Comparison of ENCODE assay signal across 8 cellular contexts in genomic region chr7:139915864-139916716, GRCh38.
DNase-seq lines count a peak whose midpoint lies in the region; ATAC-seq and TF ChIP-seq lines count a peak whose summit lies in the region.

No MANE protein-coding gene starts in this region.

- no peaks in the 10 kb centered on the region for H3K9me3 ChIP-seq in Peyer's patch
- H3K9me3 ChIP-seq in right atrium auricular region: no peaks in the 10 kb centered on the region

- TF ChIP-seq POLR2A in Peyer's patch (IDR thresholded peaks at IDR 0.05): no peak

- no peaks in the 10 kb centered on the region for H3K27me3 ChIP-seq in Peyer's patch
- H3K27me3 ChIP-seq in right atrium auricular region: no peaks in the 10 kb centered on the region

- H3K36me3 ChIP-seq in Peyer's patch (no peaks in the 10 kb centered on the region), right atrium auricular region (no peaks in the 10 kb centered on the region)

- peak; percentile 91 for ATAC-seq in GM18909 (IDR thresholded peaks at IDR 0.05; ENCODE audit: poor library complexity, unreplicated experiment)
- ATAC-seq in HG03064 (IDR thresholded peaks at IDR 0.05; ENCODE audit: low read depth, unreplicated experiment): peak; percentile 90

- TF ChIP-seq CTCF in Peyer's patch (IDR thresholded peaks at IDR 0.05) (no peak), right atrium auricular region (IDR thresholded peaks at IDR 0.05) (no peak)

- peak overlapping the region; percentile 36 to 81 (median 51) for H3K27ac ChIP-seq in Peyer's patch
- peak overlapping the region; percentile 71 to 77 for H3K27ac ChIP-seq in right atrium auricular region

- DNase-seq in Peyer's patch (peak in 2 of 3 donors; percentile 60 to 72), right atrium auricular region (ENCODE audit: low spot score) (peak; percentile 69), NCI-H1092 (lab: John Stamatoyannopoulos, UW) (no peak), NCI-H82 (lab: John Stamatoyannopoulos, UW) (no peak)
- peak; percentile 34 for DNase-seq in activated effector memory CD4-positive, alpha-beta T cell treated with Interleukin-2 at 50 U/mL for 16 hours
- DNase-seq in stimulated activated CD4-positive, alpha-beta T cell treated with anti-CD3 and anti-CD28 coated beads, Interleukin-4, amount 100 ng/mL, for 24 hours: peak; percentile 76

- H3K4me1 ChIP-seq in Peyer's patch (peaks cover 0 to 19% (median 4%) of the 10 kb centered on the region in 4 donors), right atrium auricular region (peaks cover 0 to 59% of the 10 kb centered on the region in 2 donors)

- H3K4me3 ChIP-seq in Peyer's patch (no peak overlapping the region), right atrium auricular region (no peak overlapping the region)

Comparison
In these comparisons a context has a peak if more than half of its experiments do, and no peak if none do; other contexts are left out.
1. DNase-seq: peak in Peyer's patch (2 of 3), activated effector memory CD4-positive, alpha-beta T cell treated with Interleukin-2 at 50 U/mL for 16 hours (single experiment), right atrium auricular region (single experiment) and stimulated activated CD4-positive, alpha-beta T cell treated with anti-CD3 and anti-CD28 coated beads, Interleukin-4, amount 100 ng/mL, for 24 hours (single experiment); none in NCI-H1092 (single experiment) and NCI-H82 (single experiment).